ENCODE assay signal across 2 cellular contexts in the genomic region with DNA sequence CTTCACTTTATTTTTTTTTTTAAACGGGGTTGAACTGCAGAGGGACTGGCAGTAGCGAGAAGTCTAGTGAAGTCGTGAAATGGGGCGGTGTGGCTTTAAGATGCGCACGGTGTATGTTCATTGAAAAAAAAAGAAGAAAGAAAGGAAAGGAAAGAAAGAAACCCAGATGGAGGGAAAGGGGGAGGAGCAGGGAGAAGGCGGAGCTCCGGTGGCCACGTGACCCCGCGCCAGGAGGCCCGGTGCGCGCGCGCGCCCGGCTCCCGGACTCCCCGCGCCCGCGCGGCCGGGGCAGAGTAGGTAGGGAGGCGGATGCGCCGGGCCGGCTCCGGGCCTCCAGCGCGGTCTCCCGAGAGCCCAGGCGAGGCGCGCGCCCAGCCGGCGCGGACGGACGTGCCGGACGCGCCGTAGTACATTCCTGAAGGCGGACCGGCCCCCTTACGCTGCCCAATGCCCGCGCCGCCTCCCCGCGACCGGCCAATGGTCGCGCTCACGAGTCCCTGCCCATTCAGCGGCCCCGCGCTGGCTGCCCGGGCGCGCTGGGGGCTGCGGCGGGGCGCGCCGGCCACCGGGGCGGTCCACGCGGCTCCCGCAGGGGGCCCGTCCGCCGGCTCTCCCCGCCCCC.
A peak's percentile ranks its signal among the peaks of the same experiment; 100 is the strongest.
TF ChIP-seq lines count a peak whose summit lies in the region.

No MANE protein-coding gene starts in this region.

TF ChIP-seq in HEK293, 187 proteins besides CTCF, POLR2A, EP300 and RAD21 (continued from another document and continues in another):
- TF ChIP-seq, protein P1, sequence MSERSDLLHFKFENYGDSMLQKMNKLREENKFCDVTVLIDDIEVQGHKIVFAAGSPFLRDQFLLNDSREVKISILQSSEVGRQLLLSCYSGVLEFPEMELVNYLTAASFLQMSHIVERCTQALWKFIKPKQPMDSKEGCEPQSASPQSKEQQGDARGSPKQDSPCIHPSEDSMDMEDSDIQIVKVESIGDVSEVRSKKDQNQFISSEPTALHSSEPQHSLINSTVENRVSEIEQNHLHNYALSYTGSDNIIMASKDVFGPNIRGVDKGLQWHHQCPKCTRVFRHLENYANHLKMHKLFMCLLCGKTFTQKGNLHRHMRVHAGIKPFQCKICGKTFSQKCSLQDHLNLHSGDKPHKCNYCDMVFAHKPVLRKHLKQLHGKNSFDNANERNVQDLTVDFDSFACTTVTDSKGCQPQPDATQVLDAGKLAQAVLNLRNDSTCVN (tag by site-specific recombination; optimal IDR thresholded peaks at IDR 0.05), result peak; percentile 61
- TF ChIP-seq ZEB2 (tag by site-specific recombination; IDR thresholded peaks at IDR 0.05) (peak; percentile 40), HIC1 (tag by site-specific recombination; IDR thresholded peaks at IDR 0.05) (no peak), ZNF19 (tag by site-specific recombination; IDR thresholded peaks at IDR 0.05; ENCODE audit: low read depth) (no peak), YY2 (tag by site-specific recombination; IDR thresholded peaks at IDR 0.05) (no peak), IKZF3 (tag by site-specific recombination; IDR thresholded peaks at IDR 0.05) (0 out of 2 replicates have a peak, but pooled peaks have one; percentile 4), ZNF302 (tag by site-specific recombination; IDR thresholded peaks at IDR 0.05; ENCODE audit: low read depth) (no peak), ZNF449 (tag by site-specific recombination; IDR thresholded peaks at IDR 0.05) (0 out of 2 replicates have a peak, but pooled peaks have one; percentile 14), ZNF585B (tag by site-specific recombination; IDR thresholded peaks at IDR 0.05) (no peak), ZSCAN18 (tag by site-specific recombination; IDR thresholded peaks at IDR 0.05) (no peak), KLF10 (tag by site-specific recombination; IDR thresholded peaks at IDR 0.05) (peak; percentile 99), ZNF248 (tag by site-specific recombination; IDR thresholded peaks at IDR 0.05) (no peak), GLIS1 (tag by site-specific recombination; IDR thresholded peaks at IDR 0.05) (0 out of 2 replicates have a peak, but pooled peaks have one; percentile 9), PRDM1 (tag by site-specific recombination; IDR thresholded peaks at IDR 0.05) (peak; percentile 91), SP3 (tag by site-specific recombination; IDR thresholded peaks at IDR 0.05) (peak; percentile 23), ZNF621 (tag by site-specific recombination; IDR thresholded peaks at IDR 0.05) (no peak), HOXD13 (CRISPR knock-in tag; IDR thresholded peaks at IDR 0.05; ENCODE audit: borderline replicate concordance) (no peak)
- TF ChIP-seq, protein P2, sequence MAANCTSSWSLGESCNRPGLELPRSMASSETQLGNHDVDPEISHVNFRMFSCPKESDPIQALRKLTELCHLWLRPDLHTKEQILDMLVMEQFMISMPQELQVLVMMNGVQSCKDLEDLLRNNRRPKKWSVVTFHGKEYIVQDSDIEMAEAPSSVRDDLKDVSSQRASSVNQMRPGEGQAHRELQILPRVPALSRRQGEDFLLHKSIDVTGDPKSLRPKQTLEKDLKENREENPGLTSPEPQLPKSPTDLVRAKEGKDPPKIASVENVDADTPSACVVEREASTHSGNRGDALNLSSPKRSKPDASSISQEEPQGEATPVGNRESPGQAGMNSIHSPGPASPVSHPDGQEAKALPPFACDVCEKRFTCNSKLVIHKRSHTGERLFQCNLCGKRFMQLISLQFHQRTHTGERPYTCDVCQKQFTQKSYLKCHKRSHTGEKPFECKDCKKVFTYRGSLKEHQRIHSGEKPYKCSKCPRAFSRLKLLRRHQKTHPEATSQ (tag by site-specific recombination; IDR thresholded peaks at IDR 0.05), result no peak
- TF ChIP-seq, protein P3, sequence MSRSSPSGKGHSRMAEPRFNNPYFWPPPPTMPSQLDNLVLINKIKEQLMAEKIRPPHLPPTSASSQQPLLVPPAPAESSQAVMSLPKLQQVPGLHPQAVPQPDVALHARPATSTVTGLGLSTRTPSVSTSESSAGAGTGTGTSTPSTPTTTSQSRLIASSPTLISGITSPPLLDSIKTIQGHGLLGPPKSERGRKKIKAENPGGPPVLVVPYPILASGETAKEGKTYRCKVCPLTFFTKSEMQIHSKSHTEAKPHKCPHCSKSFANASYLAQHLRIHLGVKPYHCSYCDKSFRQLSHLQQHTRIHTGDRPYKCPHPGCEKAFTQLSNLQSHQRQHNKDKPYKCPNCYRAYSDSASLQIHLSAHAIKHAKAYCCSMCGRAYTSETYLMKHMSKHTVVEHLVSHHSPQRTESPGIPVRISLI (tag by site-specific recombination; IDR thresholded peaks at IDR 0.05), result peak; percentile 72; the same call in 1 of the 2 replicates

TF ChIP-seq in SK-N-SH, 30 proteins besides CTCF, POLR2A, EP300 and RAD21 (continued from another document):
- TF ChIP-seq, protein P4, sequence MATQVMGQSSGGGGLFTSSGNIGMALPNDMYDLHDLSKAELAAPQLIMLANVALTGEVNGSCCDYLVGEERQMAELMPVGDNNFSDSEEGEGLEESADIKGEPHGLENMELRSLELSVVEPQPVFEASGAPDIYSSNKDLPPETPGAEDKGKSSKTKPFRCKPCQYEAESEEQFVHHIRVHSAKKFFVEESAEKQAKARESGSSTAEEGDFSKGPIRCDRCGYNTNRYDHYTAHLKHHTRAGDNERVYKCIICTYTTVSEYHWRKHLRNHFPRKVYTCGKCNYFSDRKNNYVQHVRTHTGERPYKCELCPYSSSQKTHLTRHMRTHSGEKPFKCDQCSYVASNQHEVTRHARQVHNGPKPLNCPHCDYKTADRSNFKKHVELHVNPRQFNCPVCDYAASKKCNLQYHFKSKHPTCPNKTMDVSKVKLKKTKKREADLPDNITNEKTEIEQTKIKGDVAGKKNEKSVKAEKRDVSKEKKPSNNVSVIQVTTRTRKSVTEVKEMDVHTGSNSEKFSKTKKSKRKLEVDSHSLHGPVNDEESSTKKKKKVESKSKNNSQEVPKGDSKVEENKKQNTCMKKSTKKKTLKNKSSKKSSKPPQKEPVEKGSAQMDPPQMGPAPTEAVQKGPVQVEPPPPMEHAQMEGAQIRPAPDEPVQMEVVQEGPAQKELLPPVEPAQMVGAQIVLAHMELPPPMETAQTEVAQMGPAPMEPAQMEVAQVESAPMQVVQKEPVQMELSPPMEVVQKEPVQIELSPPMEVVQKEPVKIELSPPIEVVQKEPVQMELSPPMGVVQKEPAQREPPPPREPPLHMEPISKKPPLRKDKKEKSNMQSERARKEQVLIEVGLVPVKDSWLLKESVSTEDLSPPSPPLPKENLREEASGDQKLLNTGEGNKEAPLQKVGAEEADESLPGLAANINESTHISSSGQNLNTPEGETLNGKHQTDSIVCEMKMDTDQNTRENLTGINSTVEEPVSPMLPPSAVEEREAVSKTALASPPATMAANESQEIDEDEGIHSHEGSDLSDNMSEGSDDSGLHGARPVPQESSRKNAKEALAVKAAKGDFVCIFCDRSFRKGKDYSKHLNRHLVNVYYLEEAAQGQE (IDR thresholded peaks at IDR 0.05; ENCODE audit: low read depth, low read length), result no peak
- no peak for TF ChIP-seq TEAD4 (IDR thresholded peaks at IDR 0.05; ENCODE audit: borderline replicate concordance, insufficient read depth)
- no peak for TF ChIP-seq EZH2phosphoT487 (IDR thresholded peaks at IDR 0.05; ENCODE audit: borderline replicate concordance, low read depth)
- TF ChIP-seq SMC3 (IDR thresholded peaks at IDR 0.05; ENCODE audit: low read depth, low read length), result no peak; the same call in 1 of the 2 replicates
- peak; percentile 4; the same call in 1 of the 2 replicates for TF ChIP-seq MXI1 (IDR thresholded peaks at IDR 0.05; ENCODE audit: low read depth, low read length)
- no peak for TF ChIP-seq YY1 (IDR thresholded peaks at IDR 0.05; ENCODE audit: low read depth)
- TF ChIP-seq, protein P5, sequence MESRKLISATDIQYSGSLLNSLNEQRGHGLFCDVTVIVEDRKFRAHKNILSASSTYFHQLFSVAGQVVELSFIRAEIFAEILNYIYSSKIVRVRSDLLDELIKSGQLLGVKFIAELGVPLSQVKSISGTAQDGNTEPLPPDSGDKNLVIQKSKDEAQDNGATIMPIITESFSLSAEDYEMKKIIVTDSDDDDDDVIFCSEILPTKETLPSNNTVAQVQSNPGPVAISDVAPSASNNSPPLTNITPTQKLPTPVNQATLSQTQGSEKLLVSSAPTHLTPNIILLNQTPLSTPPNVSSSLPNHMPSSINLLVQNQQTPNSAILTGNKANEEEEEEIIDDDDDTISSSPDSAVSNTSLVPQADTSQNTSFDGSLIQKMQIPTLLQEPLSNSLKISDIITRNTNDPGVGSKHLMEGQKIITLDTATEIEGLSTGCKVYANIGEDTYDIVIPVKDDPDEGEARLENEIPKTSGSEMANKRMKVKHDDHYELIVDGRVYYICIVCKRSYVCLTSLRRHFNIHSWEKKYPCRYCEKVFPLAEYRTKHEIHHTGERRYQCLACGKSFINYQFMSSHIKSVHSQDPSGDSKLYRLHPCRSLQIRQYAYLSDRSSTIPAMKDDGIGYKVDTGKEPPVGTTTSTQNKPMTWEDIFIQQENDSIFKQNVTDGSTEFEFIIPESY (IDR thresholded peaks at IDR 0.05; ENCODE audit: borderline replicate concordance, low read depth), result no peak
- TF ChIP-seq MAX (IDR thresholded peaks at IDR 0.05; ENCODE audit: low read depth), result peak; percentile 75
- TF ChIP-seq RXRA (IDR thresholded peaks at IDR 0.05; ENCODE audit: borderline replicate concordance, low read depth), result no peak
- TF ChIP-seq GABPA (IDR thresholded peaks at IDR 0.05; ENCODE audit: low read depth), result no peak; the same call in 1 of the 2 replicates
- TF ChIP-seq USF2 (IDR thresholded peaks at IDR 0.05; ENCODE audit: borderline replicate concordance, low read depth, low read length), result peak; percentile 84
- TF ChIP-seq FOSL2 (IDR thresholded peaks at IDR 0.05; ENCODE audit: borderline replicate concordance, low read depth), result no peak
- TF ChIP-seq GATA2 (CRISPR knock-in tag; IDR thresholded peaks at IDR 0.05), result no peak
- TF ChIP-seq, protein P6, sequence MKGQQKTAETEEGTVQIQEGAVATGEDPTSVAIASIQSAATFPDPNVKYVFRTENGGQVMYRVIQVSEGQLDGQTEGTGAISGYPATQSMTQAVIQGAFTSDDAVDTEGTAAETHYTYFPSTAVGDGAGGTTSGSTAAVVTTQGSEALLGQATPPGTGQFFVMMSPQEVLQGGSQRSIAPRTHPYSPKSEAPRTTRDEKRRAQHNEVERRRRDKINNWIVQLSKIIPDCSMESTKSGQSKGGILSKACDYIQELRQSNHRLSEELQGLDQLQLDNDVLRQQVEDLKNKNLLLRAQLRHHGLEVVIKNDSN (IDR thresholded peaks at IDR 0.05; ENCODE audit: borderline replicate concordance, low read depth), result peak; percentile 92
- no peak for TF ChIP-seq FOXJ3 (CRISPR knock-in tag; IDR thresholded peaks at IDR 0.05)
- peak; percentile 41 for TF ChIP-seq RCOR1 (IDR thresholded peaks at IDR 0.05; ENCODE audit: low read length)
TF ChIP-seq in SK-N-SH: peak in this region for 9.
